ENCODE assay signal across 1 cellular context in genomic region chr6:30075987-30076311, GRCh38.
TF ChIP-seq lines count a peak whose summit lies in the region.

No MANE protein-coding gene starts in this region.

TF ChIP-seq in K562, 482 proteins besides CTCF, POLR2A, EP300 and RAD21:
- TF ChIP-seq FOXA1 (IDR thresholded peaks at IDR 0.05; ENCODE audit: borderline replicate concordance) (no peak), NFXL1 (CRISPR knock-in tag; IDR thresholded peaks at IDR 0.05) (no peak), TRIM28 (IDR thresholded peaks at IDR 0.05) (no peak), JUND (IDR thresholded peaks at IDR 0.05; ENCODE audit: borderline replicate concordance, low read depth, low read length) (no peak), JUND (tag; IDR thresholded peaks at IDR 0.05; ENCODE audit: borderline replicate concordance, low read depth, low read length) (no peak), SAFB (IDR thresholded peaks at IDR 0.05; ENCODE audit: borderline replicate concordance, low read depth, low read length) (no peak), ZBTB7A (IDR thresholded peaks at IDR 0.05; ENCODE audit: borderline replicate concordance, control insufficient read depth, low read depth, low read length) (peak; percentile 96; the same call in 1 of the 2 replicates)
